Comparison of ENCODE assay signal across 15 cellular contexts in the genomic region with DNA sequence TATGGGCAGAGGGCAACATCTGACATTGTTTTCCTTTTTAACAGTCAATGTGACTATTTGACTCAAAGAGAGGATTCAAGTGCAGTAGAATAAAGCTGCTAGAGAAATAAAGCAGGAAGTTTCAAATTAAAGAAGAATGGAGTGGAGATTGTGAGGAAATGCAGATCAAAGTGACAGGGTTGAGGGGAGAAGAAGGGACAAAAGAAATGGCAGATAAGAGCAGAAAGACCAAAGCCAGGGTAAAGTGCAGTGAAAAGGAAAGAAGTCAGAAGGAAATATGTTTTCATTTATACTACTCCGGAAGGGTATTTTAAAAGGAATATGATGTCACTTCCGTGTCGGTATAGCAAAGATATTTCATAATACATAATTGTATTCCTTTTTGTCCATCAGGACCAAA.
DNase-seq lines count a peak whose midpoint lies in the region; ATAC-seq and TF ChIP-seq lines count a peak whose summit lies in the region.
"Had no signal": no experiment of that assay in that cellular context is flagged by ENCODE, and none has a peak within 500 bp of the region (broad histone marks: within the 10 kb centered on the region; RNA-seq: fewer than 3 reads in every experiment).

No MANE protein-coding gene starts in this region.

- H3K27me3 ChIP-seq in neuronal stem cell (ENCODE audit: control insufficient read depth in 3 of 3, insufficient read depth in 3 of 3, low read depth in 1 of 3, low read length in 3 of 3) (no peaks in the 10 kb centered on the region), tibial nerve (no peaks in the 10 kb centered on the region), right cardiac atrium (ENCODE audit: control insufficient read depth, insufficient read depth) (no peaks in the 10 kb centered on the region)
- H3K27me3 ChIP-seq: BE2C had no signal

- H3K9me3 ChIP-seq in neuronal stem cell (replicated peaks in 1 of 2; ENCODE audit: control insufficient read depth in 2 of 2, insufficient read depth in 1 of 2, low read depth in 1 of 2, low read length in 2 of 2) (no peaks in the 10 kb centered on the region), tibial nerve (no peaks in the 10 kb centered on the region), right cardiac atrium (ENCODE audit: control insufficient read depth, low read length) (no peaks in the 10 kb centered on the region)
- H3K9me3 ChIP-seq: BE2C had no signal

- in situ Hi-C loops in KBM-7 (cut with MboI; ENCODE audit: low pct_unique_long_range_greater_than_20kb, low sequenced_read_pairs) = no loop called here

- WGBS in neuronal stem cell (ENCODE audit: extremely low coverage in 2 of 2, insufficient read length in 2 of 2, insufficient replicate concordance in 1 of 2), 2 donors = no CpG with 5 or more reads among the region's 3 CpGs
- 30 to 33% methylated on average over 3 of the region's 3 CpGs for WGBS in tibial nerve, 2 donors
- WGBS in right cardiac atrium = 54% methylated on average over 3 of the region's 3 CpGs

- H3K4me1 Mint-ChIP-seq in activated naive CD8-positive, alpha-beta T cell treated with anti-CD3 and anti-CD28 coated beads, Interleukin-2, amount 10 ng/mL, durations not matched to agents 7 days and 5 days = peaks cover 4% of the 10 kb centered on the region
- peaks cover 10% of the 10 kb centered on the region for H3K4me1 Mint-ChIP-seq in activated naive CD8-positive, alpha-beta T cell treated with anti-CD3 and anti-CD28 coated beads, Interleukin-2, amount 50 U/mL, for 24 hours
- peaks cover 26% of the 10 kb centered on the region for H3K4me1 Mint-ChIP-seq in endothelial cell (ENCODE audit: unreplicated experiment)

- POLR2A ChIA-PET in activated naive CD8-positive, alpha-beta T cell treated with anti-CD3 and anti-CD28 coated beads, Interleukin-2, amount 10 ng/mL, durations not matched to agents 7 days and 5 days (lab: Charles Lee) = no interaction called here

- no peak for TF ChIP-seq EP300 in tibial nerve (IDR thresholded peaks at IDR 0.05)

- no peak overlapping the region for H2BK15ac ChIP-seq in neuronal stem cell (ENCODE audit: low read length)

- H3K27ac ChIP-seq in neuronal stem cell (replicated peaks; ENCODE audit: low read length) = no peak overlapping the region
- no peak overlapping the region for H3K27ac ChIP-seq in tibial nerve
- no peak overlapping the region for H3K27ac ChIP-seq in right cardiac atrium (ENCODE audit: low read length)

- H3K4me1 ChIP-seq in neuronal stem cell (ENCODE audit: control insufficient read depth in 2 of 2, insufficient read depth in 1 of 2, low read depth in 1 of 2, low read length in 2 of 2) = no peaks in the 10 kb centered on the region
- H3K4me1 ChIP-seq in tibial nerve = no peaks in the 10 kb centered on the region
- H3K4me1 ChIP-seq in right cardiac atrium (ENCODE audit: control insufficient read depth, insufficient read depth, low read length) = no peaks in the 10 kb centered on the region
- H3K4me1 ChIP-seq: BE2C had no signal

- H3K18ac ChIP-seq in neuronal stem cell (ENCODE audit: low read length) = no peak overlapping the region

- TF ChIP-seq POLR2A in tibial nerve (IDR thresholded peaks at IDR 0.05) = no peak

- H3K79me1 ChIP-seq in neuronal stem cell (ENCODE audit: low read depth, low read length) = no peaks in the 10 kb centered on the region

- no peak overlapping the region for H3K14ac ChIP-seq in neuronal stem cell (ENCODE audit: low read length)

- H2AFZ ChIP-seq in neuronal stem cell (ENCODE audit: low read length) = peak overlapping the region; percentile 40

- H3K36me3 Mint-ChIP-seq in activated naive CD8-positive, alpha-beta T cell treated with anti-CD3 and anti-CD28 coated beads, Interleukin-2, amount 10 ng/mL, durations not matched to agents 7 days and 5 days = peaks cover 2% of the 10 kb centered on the region
- peaks cover 1% of the 10 kb centered on the region for H3K36me3 Mint-ChIP-seq in activated naive CD8-positive, alpha-beta T cell treated with anti-CD3 and anti-CD28 coated beads, Interleukin-2, amount 50 U/mL, for 24 hours (ENCODE audit: low read depth)
- no peaks in the 10 kb centered on the region for H3K36me3 Mint-ChIP-seq in endothelial cell (ENCODE audit: low read depth, unreplicated experiment)

- no peak overlapping the region for H3K4ac ChIP-seq in neuronal stem cell (ENCODE audit: low read length)

- peaks cover 8% of the 10 kb centered on the region for H3K9me3 Mint-ChIP-seq in activated naive CD8-positive, alpha-beta T cell treated with anti-CD3 and anti-CD28 coated beads, Interleukin-2, amount 10 ng/mL, durations not matched to agents 7 days and 5 days
- peaks cover 5% of the 10 kb centered on the region for H3K9me3 Mint-ChIP-seq in activated naive CD8-positive, alpha-beta T cell treated with anti-CD3 and anti-CD28 coated beads, Interleukin-2, amount 50 U/mL, for 24 hours
- H3K9me3 Mint-ChIP-seq in endothelial cell (ENCODE audit: unreplicated experiment) = no peaks in the 10 kb centered on the region

- H2BK12ac ChIP-seq in neuronal stem cell (ENCODE audit: low read length) = no peak overlapping the region

- DNase-seq in activated naive CD8-positive, alpha-beta T cell treated with anti-CD3 and anti-CD28 coated beads, Interleukin-2, amount 10 ng/mL, durations not matched to agents 7 days and 5 days = no peak
- no peak for DNase-seq in activated naive CD8-positive, alpha-beta T cell treated with anti-CD3 and anti-CD28 coated beads, Interleukin-2, amount 50 U/mL, for 24 hours
- DNase-seq in KBM-7 = peak; percentile 42
- DNase-seq in endothelial cell (ENCODE audit: low spot score) = no peak
- DNase-seq in neuronal stem cell (ENCODE audit: low spot score) = no peak
- no peak for DNase-seq in tibial nerve (ENCODE audit: low spot score in 2 of 2)
- no peak for DNase-seq in right cardiac atrium
- DNase-seq: BE2C, H9, Karpas-422, NCI-H1436, NCI-H2029 treated with DMSO at 0.1 percent for 48 hours, NCI-H524, SIG-M5 had no signal

- H4K91ac ChIP-seq in neuronal stem cell (ENCODE audit: low read depth, low read length, poor library complexity) = no peak overlapping the region

- H3K4me3 ChIP-seq in neuronal stem cell (ENCODE audit: low read length in 2 of 2) = no peak overlapping the region
- no peak overlapping the region for H3K4me3 ChIP-seq in tibial nerve
- no peak overlapping the region for H3K4me3 ChIP-seq in right cardiac atrium (ENCODE audit: low read length)
- H3K4me3 ChIP-seq: GM12878 had no signal

- peaks cover 2% of the 10 kb centered on the region for H3K27me3 Mint-ChIP-seq in activated naive CD8-positive, alpha-beta T cell treated with anti-CD3 and anti-CD28 coated beads, Interleukin-2, amount 10 ng/mL, durations not matched to agents 7 days and 5 days
- no peaks in the 10 kb centered on the region for H3K27me3 Mint-ChIP-seq in activated naive CD8-positive, alpha-beta T cell treated with anti-CD3 and anti-CD28 coated beads, Interleukin-2, amount 50 U/mL, for 24 hours
- H3K27me3 Mint-ChIP-seq in endothelial cell (ENCODE audit: unreplicated experiment) = peaks cover 2% of the 10 kb centered on the region

- H3K4me2 ChIP-seq in neuronal stem cell (ENCODE audit: insufficient read depth, low read length, poor library complexity, severe bottlenecking) = no peak overlapping the region

- H2BK120ac ChIP-seq in neuronal stem cell (ENCODE audit: low read depth, low read length) = no peak overlapping the region

- no peak overlapping the region for H4K8ac ChIP-seq in neuronal stem cell (ENCODE audit: low read depth, low read length)

- H3K36me3 ChIP-seq in neuronal stem cell (replicated peaks in 1 of 2; ENCODE audit: control insufficient read depth in 2 of 2, insufficient read depth in 2 of 2, low read length in 2 of 2) (no peaks in the 10 kb centered on the region), tibial nerve (no peaks in the 10 kb centered on the region)
- H3K36me3 ChIP-seq: BE2C had no signal

- intact Hi-C loops in right cardiac atrium (cut with DNase I) = no loop called here

- H3K23ac ChIP-seq in neuronal stem cell (ENCODE audit: low read depth, low read length, poor library complexity) = no peak overlapping the region

- no peak overlapping the region for H3K9ac ChIP-seq in neuronal stem cell (ENCODE audit: low read depth, low read length, poor library complexity)

- H3K27ac Mint-ChIP-seq in activated naive CD8-positive, alpha-beta T cell treated with anti-CD3 and anti-CD28 coated beads, Interleukin-2, amount 10 ng/mL, durations not matched to agents 7 days and 5 days = peak overlapping the region; percentile 5
- H3K27ac Mint-ChIP-seq in activated naive CD8-positive, alpha-beta T cell treated with anti-CD3 and anti-CD28 coated beads, Interleukin-2, amount 50 U/mL, for 24 hours = no peak overlapping the region
- H3K27ac Mint-ChIP-seq in endothelial cell (ENCODE audit: unreplicated experiment) = peak overlapping the region; percentile 83

- TF ChIP-seq CTCF in endothelial cell (IDR thresholded peaks at IDR 0.05; ENCODE audit: unreplicated experiment) (no peak), tibial nerve (IDR thresholded peaks at IDR 0.05) (no peak)

- no peak overlapping the region for H3K4me3 Mint-ChIP-seq in activated naive CD8-positive, alpha-beta T cell treated with anti-CD3 and anti-CD28 coated beads, Interleukin-2, amount 10 ng/mL, durations not matched to agents 7 days and 5 days
- no peak overlapping the region for H3K4me3 Mint-ChIP-seq in activated naive CD8-positive, alpha-beta T cell treated with anti-CD3 and anti-CD28 coated beads, Interleukin-2, amount 50 U/mL, for 24 hours
- H3K4me3 Mint-ChIP-seq in endothelial cell (ENCODE audit: unreplicated experiment) = no peak overlapping the region
- H3K4me3 Mint-ChIP-seq: H9 had no signal

- H2BK5ac ChIP-seq in neuronal stem cell (ENCODE audit: low read length) = no peak overlapping the region

- H2AK5ac ChIP-seq in neuronal stem cell (ENCODE audit: low read depth, low read length) = no peak overlapping the region

- ATAC-seq in activated naive CD8-positive, alpha-beta T cell treated with anti-CD3 and anti-CD28 coated beads, Interleukin-2, amount 10 ng/mL, durations not matched to agents 7 days and 5 days (ENCODE audit: low read depth) = no peak
- no peak for ATAC-seq in activated naive CD8-positive, alpha-beta T cell treated with anti-CD3 and anti-CD28 coated beads, Interleukin-2, amount 50 U/mL, for 24 hours
- ATAC-seq in right cardiac atrium = no peak
- ATAC-seq: GM12878 had no signal
